Comparison of ENCODE assay signal across 27 cellular contexts in the genomic region with DNA sequence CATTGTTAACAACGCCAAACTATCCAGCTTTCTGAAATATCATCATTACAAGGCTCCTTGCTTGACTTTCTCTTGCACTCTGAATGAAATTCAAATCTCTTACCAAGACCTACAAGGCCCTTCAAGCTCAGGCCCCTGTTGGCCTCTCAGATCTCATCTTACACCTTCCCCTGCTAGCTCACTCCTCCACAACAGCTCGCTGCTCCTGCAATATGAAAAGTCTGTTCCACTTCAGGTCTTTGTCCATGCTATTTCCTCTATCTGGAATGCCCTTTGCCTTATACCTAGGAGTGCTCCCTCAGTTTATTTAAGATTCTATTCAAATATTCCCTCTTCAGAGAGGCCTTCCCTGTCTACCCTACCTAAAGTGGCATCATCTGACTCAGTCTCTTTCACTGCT.
"Had no signal": no experiment of that assay in that cellular context is flagged by ENCODE, and none has a peak within 500 bp of the region (broad histone marks: within the 10 kb centered on the region; RNA-seq: fewer than 3 reads in every experiment).

No MANE protein-coding gene starts in this region.

- DNase-seq: activated CD4-positive, alpha-beta memory T cell treated with anti-CD3 and anti-CD28 coated beads, Interleukin-2, amount 10 ng/mL, durations not matched to agents 7 days and 5 days; activated CD4-positive, alpha-beta T cell treated with anti-CD3 and anti-CD28 coated beads, Interleukin-2, amount 50 U/mL, for 1 hour; activated CD4-positive, CD25-positive, alpha-beta regulatory T cell; activated CD8-positive, alpha-beta memory T cell treated with anti-CD3 and anti-CD28 coated beads, Interleukin-2, amount 50 U/mL, for 4 hours; activated naive CD4-positive, alpha-beta T cell treated with anti-CD3 and anti-CD28 coated beads, Interleukin-2, amount 50 U/mL, for 16 hours; activated naive CD8-positive, alpha-beta T cell treated with anti-CD3 and anti-CD28 coated beads, Interleukin-2, amount 10 ng/mL, durations not matched to agents 7 days and 5 days; activated T-cell treated with anti-CD3 and anti-CD28 coated beads, Interleukin-2, amount 50 U/mL, for 72 hours; adrenal gland; anterior cingulate cortex; caudate nucleus; Karpas-422; MM.1S; NCI-H1105; NCI-H1436; NCI-H1694 treated with DMSO at 0.1 percent for 48 hours; NCI-H2029 treated with DMSO at 0.1 percent for 48 hours; NCI-H446 treated with DMSO at 0.1 percent for 48 hours; NCI-H526 treated with DMSO at 0.1 percent for 48 hours; NK-92 treated with Interleukin-12 subunit alpha and Interleukin-12 subunit beta, amount 100 ng/mL, for 24 hours; PC-3; SHP77; T-helper 17 cell; T-helper 9 cell had no signal

- H3K4me1 ChIP-seq: adrenal gland, SJSA1 had no signal

- H3K9me3 ChIP-seq: adrenal gland, SJSA1 had no signal

- H3K27me3 ChIP-seq: adrenal gland, SJSA1 had no signal

- H3K27me3 Mint-ChIP-seq: activated CD4-positive, alpha-beta memory T cell treated with anti-CD3 and anti-CD28 coated beads, Interleukin-2, amount 10 ng/mL, durations not matched to agents 7 days and 5 days; activated naive CD8-positive, alpha-beta T cell treated with anti-CD3 and anti-CD28 coated beads, Interleukin-2, amount 10 ng/mL, durations not matched to agents 7 days and 5 days; T-helper 17 cell had no signal

- H3K4me1 Mint-ChIP-seq: activated CD4-positive, alpha-beta memory T cell treated with anti-CD3 and anti-CD28 coated beads, Interleukin-2, amount 10 ng/mL, durations not matched to agents 7 days and 5 days; activated naive CD8-positive, alpha-beta T cell treated with anti-CD3 and anti-CD28 coated beads, Interleukin-2, amount 10 ng/mL, durations not matched to agents 7 days and 5 days; T-helper 17 cell had no signal

- ATAC-seq: activated T-cell treated with anti-CD3 and anti-CD28 coated beads, Interleukin-2, amount 50 U/mL, for 72 hours; K562; PC-3; SK-N-SH treated with all-trans-retinoic acid at 6 μM for 48 hours; T-helper 17 cell had no signal

- H3K4me3 Mint-ChIP-seq: activated CD4-positive, alpha-beta memory T cell treated with anti-CD3 and anti-CD28 coated beads, Interleukin-2, amount 10 ng/mL, durations not matched to agents 7 days and 5 days; activated naive CD8-positive, alpha-beta T cell treated with anti-CD3 and anti-CD28 coated beads, Interleukin-2, amount 10 ng/mL, durations not matched to agents 7 days and 5 days; activated T-cell treated with anti-CD3 and anti-CD28 coated beads, Interleukin-2, amount 50 U/mL, for 72 hours; T-helper 17 cell had no signal

- H3K9me3 Mint-ChIP-seq: activated CD4-positive, alpha-beta memory T cell treated with anti-CD3 and anti-CD28 coated beads, Interleukin-2, amount 10 ng/mL, durations not matched to agents 7 days and 5 days; activated naive CD8-positive, alpha-beta T cell treated with anti-CD3 and anti-CD28 coated beads, Interleukin-2, amount 10 ng/mL, durations not matched to agents 7 days and 5 days; activated T-cell treated with anti-CD3 and anti-CD28 coated beads, Interleukin-2, amount 50 U/mL, for 72 hours; activated T-helper 2 cell treated with anti-CD3 and anti-CD28 coated beads, Interferon-gamma antibody, Interleukin-2, Interleukin-4, amounts not matched to agents 10 μg/mL and 5 μg/mL and 100 μg/mL, durations not matched to agents 14 hours and 24 hours and 36 hours had no signal

- H3K27ac Mint-ChIP-seq: activated CD4-positive, alpha-beta memory T cell treated with anti-CD3 and anti-CD28 coated beads, Interleukin-2, amount 10 ng/mL, durations not matched to agents 7 days and 5 days; activated naive CD8-positive, alpha-beta T cell treated with anti-CD3 and anti-CD28 coated beads, Interleukin-2, amount 10 ng/mL, durations not matched to agents 7 days and 5 days; activated T-cell treated with anti-CD3 and anti-CD28 coated beads, Interleukin-2, amount 50 U/mL, for 72 hours; activated T-helper 2 cell treated with anti-CD3 and anti-CD28 coated beads, Interferon-gamma antibody, Interleukin-2, Interleukin-4, amounts not matched to agents 10 μg/mL and 5 μg/mL and 100 μg/mL, durations not matched to agents 14 hours and 24 hours and 36 hours; T-helper 17 cell had no signal

- H3K27ac ChIP-seq: adrenal gland, SJSA1 had no signal
